In genomic region chr11:127369301-127369968, GRCh38 we compare ENCODE assay signal across 29 cellular contexts.
"Had no signal": no experiment of that assay in that cellular context is flagged by ENCODE, and none has a peak within 500 bp of the region (broad histone marks: within the 10 kb centered on the region; RNA-seq: fewer than 3 reads in every experiment).

No MANE protein-coding gene starts in this region.

- ATAC-seq: activated CD8-positive, alpha-beta T cell treated with anti-CD3 and anti-CD28 coated beads for 36 hours; activated naive CD4-positive, alpha-beta T cell treated with anti-CD3 and anti-CD28 coated beads, Interleukin-2, amount 50 U/mL, for 72 hours; activated T-cell treated with anti-CD3 and anti-CD28 coated beads, Interleukin-2, amount 50 U/mL, for 4 hours; body of pancreas; K562; Panc1 had no signal

- DNase-seq: activated CD4-positive, alpha-beta T cell treated with anti-CD3 and anti-CD28 coated beads for 1 hour; activated CD4-positive, alpha-beta T cell treated with anti-CD3 and anti-CD28 coated beads for 48 hours; activated CD4-positive, CD25-positive, alpha-beta regulatory T cell; activated CD8-positive, alpha-beta T cell treated with anti-CD3 and anti-CD28 coated beads for 36 hours; activated gamma-delta T cell treated with Interleukin-2 at 50 U/mL for 16 hours; activated naive CD4-positive, alpha-beta T cell treated with anti-CD3 and anti-CD28 coated beads for 36 hours; activated T-cell treated with anti-CD3 and anti-CD28 coated beads, Interleukin-2, amount 50 U/mL, for 4 hours; adrenal gland; body of pancreas; cerebellar nuclear complex; NCI-H1105; NCI-H1417 treated with DMSO at 0.1 percent for 48 hours; NCI-H187 treated with DMSO at 0.1 percent for 48 hours; NCI-H2081 treated with DMSO at 0.1 percent for 48 hours; NCI-H2227 treated with DMSO at 0.1 percent for 48 hours; NCI-H446 treated with DMSO at 0.1 percent for 48 hours; NCI-H524; NCI-H69; NCI-H82; SHP77; SJCRH30; T1000; WERI-Rb-1 had no signal

- H3K27ac ChIP-seq: adrenal gland, body of pancreas, breast epithelium, SJCRH30, SK-N-MC, WERI-Rb-1 had no signal

- H3K27me3 ChIP-seq: adrenal gland, body of pancreas, breast epithelium, SJCRH30 had no signal

- FAIRE-seq: astrocyte, K562 had no signal

- H3K36me3 ChIP-seq: adrenal gland, breast epithelium, SJCRH30, WERI-Rb-1 had no signal

- H3K9me3 ChIP-seq: adrenal gland, body of pancreas, breast epithelium, SJCRH30 had no signal

- H3K4me1 ChIP-seq: adrenal gland, body of pancreas, breast epithelium, SJCRH30 had no signal

- H3K4me3 ChIP-seq: adrenal gland, body of pancreas, breast epithelium, K562, SJCRH30, SK-N-MC had no signal
